ENCODE assay signal across 32 cellular contexts in the genomic region with DNA sequence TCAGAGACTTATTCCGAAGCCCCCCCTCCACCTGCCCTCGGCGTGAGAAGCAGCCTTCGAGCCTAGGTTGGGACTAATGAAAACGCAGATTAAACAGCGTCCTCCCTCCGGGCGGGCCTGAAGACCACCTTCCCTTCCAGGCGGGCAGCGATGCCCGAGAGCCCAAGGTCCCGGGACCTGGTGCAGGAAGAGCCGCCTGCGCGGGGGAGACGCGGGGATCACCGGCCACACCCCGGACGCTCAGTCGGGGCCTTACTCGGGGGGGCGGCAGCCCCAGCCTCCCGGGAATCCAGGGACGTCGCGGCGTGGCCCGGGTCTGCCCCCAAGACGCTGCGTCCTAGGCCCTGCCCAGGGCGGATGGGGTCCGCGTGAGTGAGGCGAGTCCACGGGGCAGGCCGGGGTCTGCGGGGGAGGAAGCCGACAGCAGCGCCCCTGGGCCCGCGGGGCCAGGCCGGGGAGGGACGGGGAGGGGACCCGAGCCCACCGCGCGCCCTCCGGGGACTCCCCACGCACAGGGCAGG. TPM values are rescaled to one million over a fixed set of nuclear protein-coding genes. Genes with fewer than 3 reads are reported as not detected.
"Had no signal": no experiment of that assay in that cellular context is flagged by ENCODE, and none has a peak within 500 bp of the region (broad histone marks: within the 10 kb centered on the region; RNA-seq: fewer than 3 reads in every experiment).

No MANE protein-coding gene starts in this region.

- H3K27ac ChIP-seq: lower lobe of right lung, prostate gland, skin epidermis, tibial nerve had no signal

- ATAC-seq: activated CD8-positive, alpha-beta memory T cell treated with anti-CD3 and anti-CD28 coated beads, Interleukin-2, amount 10 ng/mL, durations not matched to agents 7 days and 5 days; activated CD8-positive, alpha-beta T cell treated with anti-CD3 and anti-CD28 coated beads, Interleukin-2, amount 10 ng/mL, durations not matched to agents 7 days and 5 days; activated naive CD8-positive, alpha-beta T cell treated with anti-CD3 and anti-CD28 coated beads, Interleukin-2, amount 50 U/mL, for 24 hours; esophagus mucosa; lower lobe of right lung; sciatic nerve; stimulated activated naive B cell treated with anti-CD40 and anti-IgM and Interleukin-4, amounts not matched to agents 10 μg/mL and 1 μg/mL and 100 μg/mL, for 72 hours; WTC11 had no signal

- H3K36me3 ChIP-seq: lower lobe of right lung, prostate gland, tibial nerve had no signal

- H3K4me1 ChIP-seq: lower lobe of right lung, prostate gland, tibial nerve had no signal

- H3K9me3 ChIP-seq: lower lobe of right lung, prostate gland had no signal

- DNase-seq: activated CD4-positive, alpha-beta T cell treated with anti-CD3 and anti-CD28 coated beads for 1 hour; activated CD4-positive, alpha-beta T cell treated with anti-CD3 and anti-CD28 coated beads, Interleukin-2, amount 10 ng/mL, durations not matched to agents 7 days and 5 days; activated CD8-positive, alpha-beta memory T cell treated with anti-CD3 and anti-CD28 coated beads, Interleukin-2, amount 10 ng/mL, durations not matched to agents 7 days and 5 days; activated CD8-positive, alpha-beta T cell treated with anti-CD3 and anti-CD28 coated beads, Interleukin-2, amount 10 ng/mL, durations not matched to agents 7 days and 5 days; activated naive CD8-positive, alpha-beta T cell treated with anti-CD3 and anti-CD28 coated beads, Interleukin-2, amount 50 U/mL, for 24 hours; activated T-cell treated with anti-CD3 and anti-CD28 coated beads, Interleukin-2, amount 50 U/mL, for 48 hours; amygdala; caudate nucleus; endodermal cell; foreskin fibroblast; hippocampal formation; lower lobe of right lung; mesenchymal stem cell; retina; stimulated activated CD4-positive, alpha-beta T cell treated with anti-CD3 and anti-CD28 coated beads, Interleukin-4, amount 100 ng/mL, for 4 hours; stimulated activated CD8-positive, alpha-beta memory T cell treated with anti-CD3 and anti-CD28 coated beads, Interleukin-4, amount 100 ng/mL, for 48 hours; stimulated activated naive B cell treated with anti-CD40 and anti-IgM and Interleukin-4, amounts not matched to agents 10 μg/mL and 1 μg/mL and 100 μg/mL, for 72 hours; T-helper 2 cell had no signal

- H3K4me3 ChIP-seq: lower lobe of right lung, prostate gland, skin epidermis, tibial nerve had no signal

RNA-seq across cellular contexts. Expression of gene SPACA7, which starts 33.3 kb away (rescaled TPM):
- total RNA-seq: activated CD4-positive, alpha-beta T cell treated with anti-CD3 and anti-CD28 coated beads, Interleukin-2, amount 10 ng/mL, durations not matched to agents 7 days and 5 days; activated CD8-positive, alpha-beta memory T cell treated with anti-CD3 and anti-CD28 coated beads, Interleukin-2, amount 10 ng/mL, durations not matched to agents 7 days and 5 days; activated CD8-positive, alpha-beta T cell treated with anti-CD3 and anti-CD28 coated beads, Interleukin-2, amount 10 ng/mL, durations not matched to agents 7 days and 5 days; activated T-helper 2 cell treated with anti-CD3 and anti-CD28 coated beads, Interferon-gamma antibody, Interleukin-2, Interleukin-4, amounts not matched to agents 10 μg/mL and 5 μg/mL and 100 μg/mL, durations not matched to agents 14 hours and 24 hours and 36 hours; chondrocyte; endodermal cell; esophagus mucosa; kidney epithelial cell; lower lobe of right lung; mononuclear cell; natural killer cell treated with Interleukin-12 subunit alpha and Interleukin-12 subunit beta and Interleukin-15 and Interleukin-18, amount 100 ng/mL, for 72 hours; osteoblast; sciatic nerve; temporal lobe; tibial nerve; urinary bladder; WTC11 had no signal
- polyA plus RNA-seq: urinary bladder had no signal
